ENCODE assay signal across 12 cellular contexts in the genomic region with DNA sequence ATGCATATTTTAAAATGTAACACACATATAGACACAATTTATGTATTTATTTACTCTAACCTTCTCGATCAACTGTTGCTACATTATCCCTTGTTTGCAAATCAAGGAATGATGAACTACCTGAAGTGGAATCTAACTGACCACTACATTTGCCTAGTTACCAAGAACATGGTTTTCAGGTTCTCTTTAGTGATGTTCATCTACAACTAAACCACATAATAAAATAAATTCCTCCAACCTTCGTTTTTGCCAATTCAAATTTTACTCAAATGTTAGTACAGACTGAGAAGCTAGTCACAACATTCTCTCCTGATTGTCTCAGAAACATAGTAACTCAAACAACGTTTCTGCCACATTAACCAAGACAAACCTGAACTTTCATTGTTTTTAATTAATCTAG.
DNase-seq lines count a peak whose midpoint lies in the region; ATAC-seq and TF ChIP-seq lines count a peak whose summit lies in the region.
"Had no signal": no experiment of that assay in that cellular context is flagged by ENCODE, and none has a peak within 500 bp of the region (broad histone marks: within the 10 kb centered on the region; RNA-seq: fewer than 3 reads in every experiment).

No MANE protein-coding gene starts in this region.

- H3K4me3 ChIP-seq in brain microvascular endothelial cell (ENCODE audit: low read depth, low read length) (no peak overlapping the region), muscle layer of duodenum (ENCODE audit: low read depth in 1 of 2, low read length in 2 of 2) (peak overlapping the region; percentile 79 to 93), tibial artery (peak overlapping the region; percentile 75 to 77)

- peak overlapping the region; percentile 86 for H3K27ac ChIP-seq in brain microvascular endothelial cell
- peak overlapping the region; percentile 93 for H3K27ac ChIP-seq in muscle layer of duodenum (ENCODE audit: low read length)
- H3K27ac ChIP-seq in tibial artery, result peak overlapping the region; percentile 94 to 99

- intact Hi-C loops in tibial artery (cut with DNase I; ENCODE audit: low total_unique reads), result loop anchor here (5.0 to 10.0 kb wide), 2 partner anchors 71 to 173 kb away; no protein-coding TSS in a partner anchor

- no peak for TF ChIP-seq CTCF in brain microvascular endothelial cell (IDR thresholded peaks at IDR 0.05; ENCODE audit: low read depth, low read length, missing control alignments)
- TF ChIP-seq CTCF in tibial artery (IDR thresholded peaks at IDR 0.05), result no peak

- peaks cover 7% of the 10 kb centered on the region for H3K36me3 Mint-ChIP-seq in T-helper 1 cell treated with Interleukin-12 subunit alpha and Interleukin-12 subunit beta and Interleukin-4 antibody, amounts not matched to agents 30 μg/mL and 1 μg/mL, for 36 hours (ENCODE audit: low read depth)

- no peak overlapping the region for H3K4me3 Mint-ChIP-seq in T-helper 1 cell treated with Interleukin-12 subunit alpha and Interleukin-12 subunit beta and Interleukin-4 antibody, amounts not matched to agents 30 μg/mL and 1 μg/mL, for 36 hours
- H3K4me3 Mint-ChIP-seq: activated CD4-positive, alpha-beta T cell treated with anti-CD3 and anti-CD28 coated beads, Interleukin-2, amount 10 ng/mL, durations not matched to agents 24 days and 14 days had no signal

- no peaks in the 10 kb centered on the region for H3K9me3 Mint-ChIP-seq in T-helper 1 cell treated with Interleukin-12 subunit alpha and Interleukin-12 subunit beta and Interleukin-4 antibody, amounts not matched to agents 30 μg/mL and 1 μg/mL, for 36 hours
- H3K9me3 Mint-ChIP-seq: activated CD4-positive, alpha-beta T cell treated with anti-CD3 and anti-CD28 coated beads, Interleukin-2, amount 10 ng/mL, durations not matched to agents 24 days and 14 days had no signal

- DNase-seq in T-helper 1 cell (no peak), brain microvascular endothelial cell (no peak), tibial artery (no peak), NCI-H2107 (lab: John Stamatoyannopoulos, UW) (no peak), ACHN (no peak)
- DNase-seq: activated gamma-delta T cell, H7 had no signal

- no peaks in the 10 kb centered on the region for H3K9me3 ChIP-seq in muscle layer of duodenum (ENCODE audit: control insufficient read depth in 1 of 2, low read length in 2 of 2)
- H3K9me3 ChIP-seq in tibial artery, result no peaks in the 10 kb centered on the region

- peaks cover 7% of the 10 kb centered on the region for H3K27me3 Mint-ChIP-seq in T-helper 1 cell treated with Interleukin-12 subunit alpha and Interleukin-12 subunit beta and Interleukin-4 antibody, amounts not matched to agents 30 μg/mL and 1 μg/mL, for 36 hours (ENCODE audit: low read depth)
- H3K27me3 Mint-ChIP-seq: activated CD4-positive, alpha-beta T cell treated with anti-CD3 and anti-CD28 coated beads, Interleukin-2, amount 10 ng/mL, durations not matched to agents 24 days and 14 days had no signal

- H3K36me3 ChIP-seq in brain microvascular endothelial cell (replicated peaks), result no peaks in the 10 kb centered on the region
- H3K36me3 ChIP-seq in muscle layer of duodenum (ENCODE audit: control insufficient read depth in 1 of 2, insufficient read depth in 2 of 2, low read length in 2 of 2), result peaks cover 0 to 26% of the 10 kb centered on the region in 2 donors
- H3K36me3 ChIP-seq in tibial artery, result no peaks in the 10 kb centered on the region

- H3K27me3 ChIP-seq in brain microvascular endothelial cell (replicated peaks) (no peaks in the 10 kb centered on the region), muscle layer of duodenum (ENCODE audit: low read depth, low read length) (no peaks in the 10 kb centered on the region), tibial artery (no peaks in the 10 kb centered on the region)

- in situ Hi-C loops in brain microvascular endothelial cell (cut with HindIII; ENCODE audit: low pct_ligation_motif_present, low sequenced_read_pairs), result loop anchor here (25.0 kb wide), 1 partner anchor 524 kb away; no protein-coding TSS in a partner anchor
- in situ Hi-C loops in ACHN (cut with HindIII; ENCODE audit: low pct_ligation_motif_present, low pct_unique_long_range_greater_than_20kb, low sequenced_read_pairs), result no loop called here

- H3K27ac Mint-ChIP-seq in T-helper 1 cell treated with Interleukin-12 subunit alpha and Interleukin-12 subunit beta and Interleukin-4 antibody, amounts not matched to agents 30 μg/mL and 1 μg/mL, for 36 hours, result peak overlapping the region; percentile 69

- ATAC-seq in HG03442 (IDR thresholded peaks at IDR 0.05; ENCODE audit: unreplicated experiment), result no peak
- ATAC-seq: left lobe of liver had no signal

- H3K4me1 Mint-ChIP-seq in T-helper 1 cell treated with Interleukin-12 subunit alpha and Interleukin-12 subunit beta and Interleukin-4 antibody, amounts not matched to agents 30 μg/mL and 1 μg/mL, for 36 hours (ENCODE audit: low read depth), result peaks cover 45% of the 10 kb centered on the region

- peaks cover 32 to 49% of the 10 kb centered on the region in 2 donors for H3K4me1 ChIP-seq in muscle layer of duodenum (ENCODE audit: control insufficient read depth in 1 of 2, insufficient read depth in 2 of 2, low read length in 2 of 2)
- peaks cover 0 to 63% (median 24%) of the 10 kb centered on the region in 4 donors for H3K4me1 ChIP-seq in tibial artery
